In the genomic region with DNA sequence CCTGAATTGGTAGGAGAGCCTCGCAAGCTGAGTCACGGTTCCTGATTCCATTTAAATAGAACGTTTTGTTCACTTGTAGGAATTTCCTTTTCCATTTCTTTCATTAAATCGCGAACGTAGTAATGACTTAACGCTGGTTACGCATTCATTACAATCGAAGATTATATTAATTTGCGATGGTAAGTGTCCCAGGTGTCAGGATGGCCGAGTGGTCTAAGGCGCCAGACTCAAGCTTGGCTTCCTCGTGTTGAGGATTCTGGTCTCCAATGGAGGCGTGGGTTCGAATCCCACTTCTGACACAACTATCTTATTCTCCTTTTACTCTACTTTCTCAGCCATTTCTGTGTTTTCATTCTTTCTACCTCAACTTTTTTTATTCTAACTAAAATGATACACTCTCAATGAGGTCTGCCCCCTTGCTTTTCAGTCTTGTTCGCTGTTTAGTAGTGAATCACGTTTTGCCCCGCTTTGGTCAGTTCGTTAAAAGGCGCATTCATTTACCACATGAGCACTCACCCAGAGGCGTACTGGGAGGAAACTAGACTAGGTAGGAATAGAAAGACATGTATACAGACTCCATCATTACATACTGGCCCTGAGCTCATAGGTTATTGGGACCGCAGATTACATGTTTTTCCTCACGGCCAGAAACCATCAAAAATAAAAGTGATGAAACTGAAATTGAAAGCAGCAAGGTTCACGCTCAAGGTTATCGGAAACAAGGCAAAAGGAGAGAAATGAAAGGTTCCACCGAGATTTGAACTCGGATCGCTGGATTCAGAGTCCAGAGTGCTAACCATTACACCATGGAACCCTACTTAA, we compare ENCODE assay signal across 8 cellular contexts. TPM values are rescaled to one million over a fixed set of nuclear protein-coding genes. Genes with fewer than 3 reads are reported as not detected.
DNase-seq lines count a peak whose midpoint lies in the region; ATAC-seq, FAIRE-seq and TF ChIP-seq lines count a peak whose summit lies in the region.

No MANE protein-coding gene starts in this region.

- DNase-seq in C1 segment of cervical spinal cord (lab: John Stamatoyannopoulos, UW) (peak in 12 of 14 donors; percentile 31 to 84 (median 65)), HK-2 (ENCODE audit: unreplicated experiment) (peak; percentile 85), NOMO-1 treated with DMSO at 0.1 percent for 48 hours (lab: John Stamatoyannopoulos, UW; ENCODE audit: unreplicated experiment) (peak; percentile 62), endothelial cell of umbilical vein (ENCODE audit: low read depth, low spot score) (peak; percentile 96), middle frontal gyrus (ENCODE audit: extremely low spot score, low spot score) (peak; percentile 77)
- peak; percentile 65 for DNase-seq in activated CD8-positive, alpha-beta memory T cell treated with anti-CD3 and anti-CD28 coated beads, Interleukin-2, amount 50 U/mL, for 4 hours
- peak; percentile 51 to 53 for DNase-seq in stimulated activated CD8-positive, alpha-beta memory T cell treated with anti-CD3 and anti-CD28 coated beads, Interleukin-15, amount 100 ng/mL, for 48 hours (ENCODE audit: low read depth in 2 of 2)

- H3K9me1 ChIP-seq in endothelial cell of umbilical vein (replicated peaks; ENCODE audit: control insufficient read depth, extremely low read depth, insufficient read depth, low read length), result no peaks in the 10 kb centered on the region

- POLR2A ChIA-PET in endothelial cell of umbilical vein (lab: Charles Lee), result interaction anchor here (1.8 kb wide), 1 partner anchor 17 kb away, joined by 9 read pairs; a partner anchor contains a TSS

- peaks cover 11% of the 10 kb centered on the region for H3K4me1 ChIP-seq in endothelial cell of umbilical vein (ENCODE audit: control insufficient read depth, extremely low read depth, insufficient read depth, low read length)

- no peaks in the 10 kb centered on the region for H3K9me3 ChIP-seq in endothelial cell of umbilical vein (replicated peaks; ENCODE audit: control insufficient read depth, insufficient read depth, low read length)

- H2AFZ ChIP-seq in endothelial cell of umbilical vein (ENCODE audit: low read depth, low read length), result peak overlapping the region; percentile 86

- ATAC-seq in GM19455 (IDR thresholded peaks at IDR 0.05; ENCODE audit: unreplicated experiment), result peak; percentile 53

- no TSS peak for BruUV-seq in endothelial cell of umbilical vein (replicated peaks; lab: Mats Ljungman, UMichigan)

- FAIRE-seq in endothelial cell of umbilical vein (lab: Jason Lieb, UNC), result peak; percentile 77

- peak overlapping the region; percentile 67 for H3K27ac ChIP-seq in endothelial cell of umbilical vein (ENCODE audit: insufficient read depth, low read depth, low read length)

- H3K36me3 ChIP-seq in endothelial cell of umbilical vein (ENCODE audit: control insufficient read depth in 2 of 2, extremely low read depth in 1 of 2, insufficient read depth in 2 of 2, low read length in 2 of 2), result no peaks in the 10 kb centered on the region

- no peaks in the 10 kb centered on the region for H4K20me1 ChIP-seq in endothelial cell of umbilical vein (replicated peaks; ENCODE audit: control insufficient read depth, extremely low read depth, insufficient read depth, low read length)

- CTCF ChIA-PET in endothelial cell of umbilical vein (lab: Charles Lee), result interaction anchor here (0.7 to 1.9 kb wide), 9 partner anchors 17 to 212 kb away, joined by 3 to 10 read pairs (median 6); a partner anchor contains a TSS

- TF ChIP-seq POLR2A in endothelial cell of umbilical vein (IDR thresholded peaks at IDR 0.05; ENCODE audit: low read depth, low read length), result no peak

- no peaks in the 10 kb centered on the region for H3K79me2 ChIP-seq in endothelial cell of umbilical vein (ENCODE audit: control insufficient read depth, insufficient read depth, low read length)

- no peaks in the 10 kb centered on the region for H3K27me3 ChIP-seq in endothelial cell of umbilical vein (ENCODE audit: control insufficient read depth in 2 of 2, insufficient read depth in 2 of 2, low read length in 2 of 2)

- peak overlapping the region; percentile 97 for H3K4me2 ChIP-seq in endothelial cell of umbilical vein (ENCODE audit: insufficient read depth, low read length)

- peak overlapping the region; percentile 74 for H3K9ac ChIP-seq in endothelial cell of umbilical vein (replicated peaks; ENCODE audit: extremely low read depth, insufficient read depth, low read length)

- no peak for TF ChIP-seq CTCF in endothelial cell of umbilical vein (IDR thresholded peaks at IDR 0.05; ENCODE audit: extremely low read depth in 1 of 2, insufficient read depth in 1 of 2, low read depth in 1 of 2, low read length in 2 of 2)

- dilution Hi-C loops in endothelial cell of umbilical vein (cut with MboI; ENCODE audit: extremely low pct_ligation_motif_present, low sequenced_read_pairs), result no loop called here

- peak overlapping the region; percentile 46 to 89 (median 87) for H3K4me3 ChIP-seq in endothelial cell of umbilical vein (replicated peaks in 1 of 3; ENCODE audit: insufficient read depth in 1 of 3, low read depth in 1 of 3, low read length in 3 of 3)

- intact Hi-C loops in endothelial cell of umbilical vein (cut with micrococcal nuclease), result loop anchor here (1.0 to 5.0 kb wide), 12 partner anchors 12 to 399 kb away; no protein-coding TSS in a partner anchor

TF ChIP-seq in endothelial cell of umbilical vein, 7 proteins besides CTCF, POLR2A, EP300 and RAD21:
- TF ChIP-seq, protein P1, sequence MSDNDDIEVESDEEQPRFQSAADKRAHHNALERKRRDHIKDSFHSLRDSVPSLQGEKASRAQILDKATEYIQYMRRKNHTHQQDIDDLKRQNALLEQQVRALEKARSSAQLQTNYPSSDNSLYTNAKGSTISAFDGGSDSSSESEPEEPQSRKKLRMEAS (IDR thresholded peaks at IDR 0.05; ENCODE audit: insufficient read depth, insufficient read length), result no peak
- TF ChIP-seq EZH2 (IDR thresholded peaks at IDR 0.05; ENCODE audit: borderline replicate concordance, low read depth, low read length, severe bottlenecking) (no peak), GATA2 (IDR thresholded peaks at IDR 0.05; ENCODE audit: insufficient read depth, insufficient read length, low read depth, low read length) (peak; percentile 34), MYC (IDR thresholded peaks at IDR 0.05; ENCODE audit: low read depth, low read length) (no peak), FOS (IDR thresholded peaks at IDR 0.05; ENCODE audit: borderline replicate concordance, insufficient read depth, low read length) (peak; percentile 34), JUN (IDR thresholded peaks at IDR 0.05; ENCODE audit: borderline replicate concordance, insufficient read depth, insufficient read length, low read depth) (no peak)

RNA-seq across cellular contexts. Expression of a gene that starts 17.3 kb away (rescaled TPM):
- total RNA-seq in endothelial cell of umbilical vein, result 67.5 and 69.2 TPM in 2 replicates
- 67.1 and 71.9 TPM in 2 replicates for polyA plus RNA-seq in endothelial cell of umbilical vein
- 46.7 and 47.8 TPM in 2 replicates for polyA plus RNA-seq in endothelial cell of umbilical vein (2011; cell fraction: cytosol; rRNA removed)
- polyA plus RNA-seq in endothelial cell of umbilical vein (2011; cell fraction: nucleus; rRNA removed), result 101 and 124 TPM in 2 replicates
- polyA plus RNA-seq in endothelial cell of umbilical vein (2012), result 38.5 and 44.5 TPM in 2 replicates
- 97.6 and 98.7 TPM in 2 replicates for polyA minus RNA-seq in endothelial cell of umbilical vein
- polyA minus RNA-seq in endothelial cell of umbilical vein (2011; cell fraction: cytosol; rRNA and poly(A)+ RNA removed), result 76.8 TPM
- 57.8 and 68.6 TPM in 2 replicates for polyA minus RNA-seq in endothelial cell of umbilical vein (2011; cell fraction: nucleus; rRNA and poly(A)+ RNA removed)

Comparison
In these comparisons a context has a peak if more than half of its experiments do, and no peak if none do; other contexts are left out.
1. Peak in every context shown above with its lines: DNase-seq, ATAC-seq, H3K4me3 ChIP-seq and H3K27ac ChIP-seq.